ENCODE assay signal across 20 cellular contexts in the genomic region with DNA sequence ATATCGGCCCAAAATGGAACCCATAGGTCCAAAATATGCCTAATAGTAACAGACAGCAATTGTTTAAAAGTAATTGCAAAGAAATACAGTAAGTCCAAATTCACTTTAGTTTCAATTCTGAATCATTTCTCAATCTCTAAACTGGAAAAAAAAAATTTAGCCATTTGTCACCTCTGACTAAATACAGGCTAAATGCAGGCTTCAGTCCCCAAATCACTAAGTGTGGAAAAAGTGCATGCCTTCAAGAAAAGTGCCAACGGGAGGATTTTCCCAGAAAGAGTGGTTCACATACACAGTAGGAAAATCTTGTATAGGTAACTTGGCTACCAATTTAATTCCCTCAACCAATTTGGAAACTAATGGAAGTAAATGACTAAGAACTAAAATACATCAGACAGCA. TPM values are rescaled to one million over a fixed set of nuclear protein-coding genes. Genes with fewer than 3 reads are reported as not detected.
A peak's percentile ranks its signal among the peaks of the same experiment; 100 is the strongest.
DNase-seq lines count a peak whose midpoint lies in the region; ATAC-seq, FAIRE-seq and TF ChIP-seq lines count a peak whose summit lies in the region.
"Had no signal": no experiment of that assay in that cellular context is flagged by ENCODE, and none has a peak within 500 bp of the region (broad histone marks: within the 10 kb centered on the region; RNA-seq: fewer than 3 reads in every experiment).

No MANE protein-coding gene starts in this region.

- CTCF ChIA-PET in activated naive CD4-positive, alpha-beta T cell treated with anti-CD3 and anti-CD28 coated beads for 36 hours (lab: Charles Lee), result interaction anchor here (0.5 to 1.1 kb wide), 5 partner anchors 11 to 1460 kb away, joined by 3 read pairs; no protein-coding TSS in a partner anchor

- no peak overlapping the region for H2AFZ ChIP-seq in KMS-11 (ENCODE audit: low read depth)
- H2AFZ ChIP-seq: neural progenitor cell had no signal

- no peaks in the 10 kb centered on the region for H3K27me3 ChIP-seq in KMS-11 (ENCODE audit: insufficient read depth, low read depth)
- no peaks in the 10 kb centered on the region for H3K27me3 ChIP-seq in pancreas
- H3K27me3 ChIP-seq: left lung, neural progenitor cell, tibial artery had no signal

- 86 to 92% methylated on average over 2 of the region's 2 CpGs for WGBS in pancreas, 2 donors

- TF ChIP-seq CTCF in KMS-11 (conservative IDR thresholded peaks at IDR 0.05; ENCODE audit: low read depth, low read length), result no peak
- TF ChIP-seq CTCF in pancreas (IDR thresholded peaks at IDR 0.05), result no peak

- peak overlapping the region; percentile 83 for H3K27ac ChIP-seq in KMS-11
- H3K27ac ChIP-seq in pancreas, result no peak overlapping the region
- H3K27ac ChIP-seq: HL-60, left lung, neural progenitor cell, RWPE1, tibial artery had no signal

- ATAC-seq in stimulated activated memory B cell treated with anti-CD40 and anti-IgM and Interleukin-4, amounts not matched to agents 10 μg/mL and 1 μg/mL and 100 μg/mL, for 72 hours, result no peak
- no peak for ATAC-seq in pancreas
- ATAC-seq: left lung had no signal

- no peak overlapping the region for H3K4me3 Mint-ChIP-seq in activated naive CD4-positive, alpha-beta T cell treated with anti-CD3 and anti-CD28 coated beads for 36 hours
- H3K4me3 Mint-ChIP-seq in activated T-helper 2 cell treated with anti-CD3 and anti-CD28 coated beads, Interferon-gamma antibody, Interleukin-2, Interleukin-4, amounts not matched to agents 10 μg/mL and 5 μg/mL and 100 μg/mL, durations not matched to agents 14 hours and 24 hours and 36 hours (ENCODE audit: low read depth), result no peak overlapping the region
- H3K4me3 Mint-ChIP-seq in stimulated activated memory B cell treated with anti-CD40 and anti-IgM and Interleukin-4, amounts not matched to agents 10 μg/mL and 1 μg/mL and 100 μg/mL, for 72 hours, result no peak overlapping the region
- H3K4me3 Mint-ChIP-seq: HFFc6, neural progenitor cell had no signal

- FAIRE-seq in pancreas (lab: Jason Lieb, UNC), result no peak

- no peaks in the 10 kb centered on the region for H3K9me3 Mint-ChIP-seq in activated naive CD4-positive, alpha-beta T cell treated with anti-CD3 and anti-CD28 coated beads for 36 hours
- no peaks in the 10 kb centered on the region for H3K9me3 Mint-ChIP-seq in activated T-helper 2 cell treated with anti-CD3 and anti-CD28 coated beads, Interferon-gamma antibody, Interleukin-2, Interleukin-4, amounts not matched to agents 10 μg/mL and 5 μg/mL and 100 μg/mL, durations not matched to agents 14 hours and 24 hours and 36 hours
- no peaks in the 10 kb centered on the region for H3K9me3 Mint-ChIP-seq in stimulated activated memory B cell treated with anti-CD40 and anti-IgM and Interleukin-4, amounts not matched to agents 10 μg/mL and 1 μg/mL and 100 μg/mL, for 72 hours
- H3K9me3 Mint-ChIP-seq: HFFc6, neural progenitor cell had no signal

- H3K36me3 ChIP-seq in KMS-11 (ENCODE audit: insufficient read depth), result no peaks in the 10 kb centered on the region
- H3K36me3 ChIP-seq in pancreas, result no peaks in the 10 kb centered on the region
- H3K36me3 ChIP-seq: left lung, neural progenitor cell, tibial artery had no signal

- peaks cover 5% of the 10 kb centered on the region for H3K36me3 Mint-ChIP-seq in activated naive CD4-positive, alpha-beta T cell treated with anti-CD3 and anti-CD28 coated beads for 36 hours (ENCODE audit: low read depth)
- H3K36me3 Mint-ChIP-seq in activated T-helper 2 cell treated with anti-CD3 and anti-CD28 coated beads, Interferon-gamma antibody, Interleukin-2, Interleukin-4, amounts not matched to agents 10 μg/mL and 5 μg/mL and 100 μg/mL, durations not matched to agents 14 hours and 24 hours and 36 hours (ENCODE audit: low read depth), result peaks cover 2% of the 10 kb centered on the region
- peaks cover 5% of the 10 kb centered on the region for H3K36me3 Mint-ChIP-seq in stimulated activated memory B cell treated with anti-CD40 and anti-IgM and Interleukin-4, amounts not matched to agents 10 μg/mL and 1 μg/mL and 100 μg/mL, for 72 hours
- H3K36me3 Mint-ChIP-seq: neural progenitor cell had no signal

- H3K27ac Mint-ChIP-seq in activated naive CD4-positive, alpha-beta T cell treated with anti-CD3 and anti-CD28 coated beads for 36 hours, result peak overlapping the region; percentile 47
- H3K27ac Mint-ChIP-seq in activated T-helper 2 cell treated with anti-CD3 and anti-CD28 coated beads, Interferon-gamma antibody, Interleukin-2, Interleukin-4, amounts not matched to agents 10 μg/mL and 5 μg/mL and 100 μg/mL, durations not matched to agents 14 hours and 24 hours and 36 hours, result peak overlapping the region; percentile 73
- peak overlapping the region; percentile 83 for H3K27ac Mint-ChIP-seq in stimulated activated memory B cell treated with anti-CD40 and anti-IgM and Interleukin-4, amounts not matched to agents 10 μg/mL and 1 μg/mL and 100 μg/mL, for 72 hours
- H3K27ac Mint-ChIP-seq: HFFc6, neural progenitor cell had no signal

- H4K20me1 ChIP-seq in KMS-11 (ENCODE audit: insufficient read depth), result no peaks in the 10 kb centered on the region

- no peaks in the 10 kb centered on the region for H3K27me3 Mint-ChIP-seq in activated naive CD4-positive, alpha-beta T cell treated with anti-CD3 and anti-CD28 coated beads for 36 hours (ENCODE audit: low read depth)
- H3K27me3 Mint-ChIP-seq in activated T-helper 2 cell treated with anti-CD3 and anti-CD28 coated beads, Interferon-gamma antibody, Interleukin-2, Interleukin-4, amounts not matched to agents 10 μg/mL and 5 μg/mL and 100 μg/mL, durations not matched to agents 14 hours and 24 hours and 36 hours (ENCODE audit: low read depth), result no peaks in the 10 kb centered on the region
- no peaks in the 10 kb centered on the region for H3K27me3 Mint-ChIP-seq in stimulated activated memory B cell treated with anti-CD40 and anti-IgM and Interleukin-4, amounts not matched to agents 10 μg/mL and 1 μg/mL and 100 μg/mL, for 72 hours

- H3K79me2 ChIP-seq in KMS-11 (ENCODE audit: insufficient read depth, low read depth), result peaks cover 71% of the 10 kb centered on the region

- peaks cover 79% of the 10 kb centered on the region for H3K4me1 ChIP-seq in KMS-11 (ENCODE audit: low read depth, poor library complexity, severe bottlenecking)
- H3K4me1 ChIP-seq in pancreas, result peaks cover 7 to 38% (median 10%) of the 10 kb centered on the region in 3 donors

- peaks cover 77% of the 10 kb centered on the region for H3K4me1 Mint-ChIP-seq in activated naive CD4-positive, alpha-beta T cell treated with anti-CD3 and anti-CD28 coated beads for 36 hours (ENCODE audit: low read depth)
- peaks cover 55% of the 10 kb centered on the region for H3K4me1 Mint-ChIP-seq in activated T-helper 2 cell treated with anti-CD3 and anti-CD28 coated beads, Interferon-gamma antibody, Interleukin-2, Interleukin-4, amounts not matched to agents 10 μg/mL and 5 μg/mL and 100 μg/mL, durations not matched to agents 14 hours and 24 hours and 36 hours (ENCODE audit: low read depth)
- peaks cover 85% of the 10 kb centered on the region for H3K4me1 Mint-ChIP-seq in stimulated activated memory B cell treated with anti-CD40 and anti-IgM and Interleukin-4, amounts not matched to agents 10 μg/mL and 1 μg/mL and 100 μg/mL, for 72 hours

- no peak overlapping the region for H3K4me3 ChIP-seq in KMS-11 (IDR thresholded peaks at IDR 0.05; ENCODE audit: insufficient read depth, low read depth, low read length)
- no peak overlapping the region for H3K4me3 ChIP-seq in pancreas
- H3K4me3 ChIP-seq: left lung, neural progenitor cell, smooth muscle cell, tibial artery had no signal

- intact Hi-C loops in activated naive CD4-positive, alpha-beta T cell treated with anti-CD3 and anti-CD28 coated beads for 36 hours (cut with micrococcal nuclease), result loop anchor here (2.0 kb wide), 2 partner anchors 22 to 210 kb away; no protein-coding TSS in a partner anchor
- intact Hi-C loops in activated T-helper 2 cell treated with anti-CD3 and anti-CD28 coated beads, Interferon-gamma antibody, Interleukin-2, Interleukin-4, amounts not matched to agents 10 μg/mL and 5 μg/mL and 100 μg/mL, durations not matched to agents 14 hours and 24 hours and 36 hours (cut with micrococcal nuclease), result loop anchor here (1.0 to 5.0 kb wide), 2 partner anchors 115 to 209 kb away; no protein-coding TSS in a partner anchor
- intact Hi-C loops in pancreas (cut with DNase I), result no loop called here

- H3K9me3 ChIP-seq in pancreas, result no peaks in the 10 kb centered on the region
- H3K9me3 ChIP-seq: left lung, tibial artery had no signal

- H3K4me2 ChIP-seq in KMS-11, result peak overlapping the region; percentile 75
- H3K4me2 ChIP-seq: neural progenitor cell, smooth muscle cell had no signal

- peak; percentile 28 for DNase-seq in activated naive CD4-positive, alpha-beta T cell treated with anti-CD3 and anti-CD28 coated beads for 36 hours
- no peak for DNase-seq in activated naive CD4-positive, alpha-beta T cell (lab: John Stamatoyannopoulos, UW)
- DNase-seq in activated T-helper 2 cell treated with anti-CD3 and anti-CD28 coated beads, Interferon-gamma antibody, Interleukin-2, Interleukin-4, amounts not matched to agents 10 μg/mL and 5 μg/mL and 100 μg/mL, durations not matched to agents 14 hours and 24 hours and 36 hours (ENCODE audit: low spot score), result no peak
- DNase-seq in pancreas, result no peak
- DNase-seq in T1000 (lab: John Stamatoyannopoulos, UW), result no peak
- DNase-seq in DMS53 (lab: John Stamatoyannopoulos, UW), result no peak
- DNase-seq: activated CD8-positive, alpha-beta memory T cell treated with anti-CD3 and anti-CD28 coated beads for 24 hours; activated gamma-delta T cell treated with Interleukin-2 at 50 U/mL for 16 hours; HFFc6; IMR-90; left lung; NCI-H187; NK-92 treated with Interleukin-12 subunit alpha and Interleukin-12 subunit beta, amount 100 ng/mL, for 24 hours; tibial artery had no signal

- H3K9ac ChIP-seq in KMS-11, result peak overlapping the region; percentile 43; the same call in 1 of the 2 replicates
- H3K9ac ChIP-seq: neural progenitor cell had no signal

RNA-seq across cellular contexts. Expression of gene SIK3, which starts 35.7 kb away (rescaled TPM):
- total RNA-seq in activated naive CD4-positive, alpha-beta T cell treated with anti-CD3 and anti-CD28 coated beads for 36 hours, result 10 to 100 TPM; 13.8 to 15.7 TPM
- 25.3 and 25.6 TPM in 2 replicates for total RNA-seq in activated T-helper 2 cell treated with anti-CD3 and anti-CD28 coated beads, Interferon-gamma antibody, Interleukin-2, Interleukin-4, amounts not matched to agents 10 μg/mL and 5 μg/mL and 100 μg/mL, durations not matched to agents 14 hours and 24 hours and 36 hours
- 10 to 100 TPM; 22.5 to 27.3 (median 25.2) TPM for total RNA-seq in pancreas
- 10 to 100 TPM; 11.1 to 16.2 TPM for polyA plus RNA-seq in pancreas

Comparison
In these comparisons a context has a peak if more than half of its experiments do, and no peak if none do; other contexts are left out.
1. intact Hi-C loops: an anchor here in activated naive CD4-positive, alpha-beta T cell treated with anti-CD3 and anti-CD28 coated beads for 36 hours (2.0 kb wide) and activated T-helper 2 cell treated with anti-CD3 and anti-CD28 coated beads, Interferon-gamma antibody, Interleukin-2, Interleukin-4, amounts not matched to agents 10 μg/mL and 5 μg/mL and 100 μg/mL, durations not matched to agents 14 hours and 24 hours and 36 hours (1.0 to 5.0 kb wide); none called in pancreas.